In genomic region chr11:72085836-72086475, GRCh38 we compare ENCODE assay signal across 11 cellular contexts. TPM values are rescaled to one million over a fixed set of nuclear protein-coding genes. Genes with fewer than 3 reads are reported as not detected.
DNase-seq lines count a peak whose midpoint lies in the region; ATAC-seq lines count a peak whose summit lies in the region.
"Had no signal": no experiment of that assay in that cellular context is flagged by ENCODE, and none has a peak within 500 bp of the region (broad histone marks: within the 10 kb centered on the region; RNA-seq: fewer than 3 reads in every experiment).

No MANE protein-coding gene starts in this region.

- H3K27ac Mint-ChIP-seq in activated naive CD8-positive, alpha-beta T cell treated with anti-CD3 and anti-CD28 coated beads, Interleukin-2, amount 50 U/mL, for 24 hours: peak overlapping the region; percentile 6
- peak overlapping the region in 5 of 6 donors; percentile 21 to 67 (median 51) for H3K27ac Mint-ChIP-seq in naive B cell

- DNase-seq in COR-L47 (lab: John Stamatoyannopoulos, UW) (peak; percentile 27), NCI-H2029 (lab: John Stamatoyannopoulos, UW) (peak; percentile 23), naive B cell (no peak), cardiac septum (ENCODE audit: low spot score) (no peak), GF-D8 (lab: John Stamatoyannopoulos, UW) (no peak)
- DNase-seq in activated naive CD8-positive, alpha-beta T cell treated with anti-CD3 and anti-CD28 coated beads, Interleukin-2, amount 50 U/mL, for 24 hours: no peak
- DNase-seq: foreskin fibroblast had no signal

- no peak overlapping the region for H3K4me3 Mint-ChIP-seq in activated naive CD8-positive, alpha-beta T cell treated with anti-CD3 and anti-CD28 coated beads, Interleukin-2, amount 50 U/mL, for 24 hours
- no peak overlapping the region for H3K4me3 Mint-ChIP-seq in naive B cell

- peaks cover 22% of the 10 kb centered on the region for H3K4me1 Mint-ChIP-seq in activated naive CD8-positive, alpha-beta T cell treated with anti-CD3 and anti-CD28 coated beads, Interleukin-2, amount 50 U/mL, for 24 hours
- peaks cover 16 to 29% (median 18%) of the 10 kb centered on the region in 3 donors for H3K4me1 Mint-ChIP-seq in naive B cell

- H3K27me3 Mint-ChIP-seq in activated naive CD8-positive, alpha-beta T cell treated with anti-CD3 and anti-CD28 coated beads, Interleukin-2, amount 50 U/mL, for 24 hours: no peaks in the 10 kb centered on the region
- no peaks in the 10 kb centered on the region for H3K27me3 Mint-ChIP-seq in naive B cell

- intact Hi-C loops in cardiac septum (cut with DNase I): no loop called here

- no peaks in the 10 kb centered on the region for H3K9me3 Mint-ChIP-seq in activated naive CD8-positive, alpha-beta T cell treated with anti-CD3 and anti-CD28 coated beads, Interleukin-2, amount 50 U/mL, for 24 hours
- no peaks in the 10 kb centered on the region for H3K9me3 Mint-ChIP-seq in naive B cell

- no peak for ATAC-seq in activated naive CD8-positive, alpha-beta T cell treated with anti-CD3 and anti-CD28 coated beads, Interleukin-2, amount 50 U/mL, for 24 hours
- ATAC-seq in naive B cell (ENCODE audit: low read depth in 2 of 2): no peak
- ATAC-seq in GM19324 (IDR thresholded peaks at IDR 0.05; ENCODE audit: low FRiP score, unreplicated experiment): no peak
- ATAC-seq in GM21619 (IDR thresholded peaks at IDR 0.05; ENCODE audit: unreplicated experiment): no peak

- no peaks in the 10 kb centered on the region for H3K36me3 Mint-ChIP-seq in activated naive CD8-positive, alpha-beta T cell treated with anti-CD3 and anti-CD28 coated beads, Interleukin-2, amount 50 U/mL, for 24 hours (ENCODE audit: low read depth)
- peaks cover 0 to 8% of the 10 kb centered on the region in 2 donors for H3K36me3 Mint-ChIP-seq in naive B cell

RNA-seq across cellular contexts. Expression of gene LRRC51, which starts 5.3 kb away (rescaled TPM):
- 1 to 10 TPM; 1.6 to 6.2 (median 3.2) TPM for polyA plus RNA-seq in naive B cell (ENCODE audit: low read depth in 6 of 6)
- total RNA-seq in cardiac septum: 4.2 TPM

RNA-seq across cellular contexts. Expression of gene NUMA1, which starts 5.6 kb away (rescaled TPM):
- polyA plus RNA-seq in naive B cell (ENCODE audit: low read depth in 6 of 6): 100 to 1,000 TPM in 1 of 6 donors, 10 to 100 TPM in 4, 1 to 10 TPM in 1; 5.4 to 102 (median 20.4) TPM
- total RNA-seq in cardiac septum: 86.0 TPM

RNA-seq across cellular contexts. Expression of gene LAMTOR1, which starts 17.1 kb away (rescaled TPM):
- polyA plus RNA-seq in naive B cell (ENCODE audit: low read depth in 6 of 6): 100 to 1,000 TPM; 108 to 191 (median 132) TPM
- 79.3 TPM for total RNA-seq in cardiac septum

RNA-seq across cellular contexts. Expression of gene TOMT, which starts 19.8 kb away (rescaled TPM):
- polyA plus RNA-seq in naive B cell (ENCODE audit: low read depth in 6 of 6): not detected
- total RNA-seq in cardiac septum: not detected
- total RNA-seq: lower leg skin, skeletal muscle tissue had no signal

RNA-seq across cellular contexts. Expression of gene ANAPC15, which starts 26.5 kb away (rescaled TPM):
- polyA plus RNA-seq in naive B cell (ENCODE audit: low read depth in 6 of 6): 10 to 100 TPM; 44.4 to 70.7 (median 54.3) TPM
- total RNA-seq in cardiac septum: 46.4 TPM

Comparison
In these comparisons a context has a peak if more than half of its experiments do, and no peak if none do; other contexts are left out.
1. DNase-seq: peak in COR-L47 (single experiment) and NCI-H2029 (single experiment); none in activated naive CD8-positive, alpha-beta T cell treated with anti-CD3 and anti-CD28 coated beads, Interleukin-2, amount 50 U/mL, for 24 hours (single experiment), naive B cell (single experiment), cardiac septum (single experiment) and GF-D8 (single experiment).